8 cellular contexts compared by ENCODE assay signal in the genomic region with DNA sequence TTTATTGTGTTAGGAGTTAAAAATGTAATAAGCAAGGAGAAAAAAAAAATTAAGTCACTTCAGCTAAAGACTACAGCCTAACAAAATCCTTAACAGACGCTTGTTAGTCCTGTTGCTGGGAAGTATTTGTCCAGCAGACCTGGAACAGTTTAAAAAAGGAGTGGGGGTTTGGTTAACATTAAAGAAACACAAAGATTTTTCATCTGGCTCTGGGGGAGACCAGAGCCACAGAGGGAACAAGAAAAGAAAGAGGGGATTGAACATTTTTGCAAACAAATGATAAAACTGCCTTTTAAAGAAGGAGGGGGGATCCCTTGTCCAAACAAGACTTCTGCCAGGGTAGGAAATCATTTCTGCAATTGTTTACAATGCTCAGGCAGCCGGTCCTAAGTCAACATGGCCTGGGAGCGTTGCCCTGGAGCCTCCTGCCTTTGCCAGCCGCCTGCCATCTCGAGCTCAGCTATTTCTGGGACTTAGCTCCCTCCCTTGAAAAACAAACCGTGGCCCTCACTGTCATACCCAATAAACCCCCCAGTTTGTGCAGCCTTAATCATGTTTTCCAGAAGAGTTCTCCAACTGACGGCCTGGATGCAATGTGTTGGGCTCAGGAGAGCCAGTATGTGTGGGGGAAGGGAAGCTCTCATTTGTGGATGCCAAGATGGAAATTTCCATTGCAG.
DNase-seq lines count a peak whose midpoint lies in the region; ATAC-seq and TF ChIP-seq lines count a peak whose summit lies in the region.

No MANE protein-coding gene starts in this region.

- TF ChIP-seq EP300 in ovary (IDR thresholded peaks at IDR 0.05) = no peak

- H3K36me3 Mint-ChIP-seq in activated T-cell treated with anti-CD3 and anti-CD28 coated beads, Interleukin-2, amount 50 U/mL, for 72 hours (ENCODE audit: insufficient read depth in 2 of 2) = peaks cover 0 to 2% of the 10 kb centered on the region in 2 donors

- H3K4me1 ChIP-seq in ovary (ENCODE audit: insufficient read depth) = peaks cover 15% of the 10 kb centered on the region

- no peak overlapping the region for H3K4me3 Mint-ChIP-seq in activated T-cell treated with anti-CD3 and anti-CD28 coated beads, Interleukin-2, amount 50 U/mL, for 72 hours

- 5 to 9% (median 5%) methylated on average over 7 of the region's 7 CpGs for WGBS in ovary, 3 donors

- H3K27ac Mint-ChIP-seq in activated T-cell treated with anti-CD3 and anti-CD28 coated beads, Interleukin-2, amount 50 U/mL, for 72 hours = no peak overlapping the region

- H3K9me3 ChIP-seq in ovary = no peaks in the 10 kb centered on the region

- H3K27me3 ChIP-seq in ovary = no peaks in the 10 kb centered on the region

- H3K4me1 Mint-ChIP-seq in activated T-cell treated with anti-CD3 and anti-CD28 coated beads, Interleukin-2, amount 50 U/mL, for 72 hours (ENCODE audit: low read depth) = no peaks in the 10 kb centered on the region

- intact Hi-C loops in ovary (cut with DNase I) = no loop called here

- DNase-seq in DMS53 (lab: John Stamatoyannopoulos, UW) (peak; percentile 87), NCI-H69 (lab: John Stamatoyannopoulos, UW) (peak; percentile 91), fibroblast of peridontal ligament (ENCODE audit: extremely low read depth) (peak; percentile 22), ovary (peak; percentile 58 to 73 (median 64))
- no peak for DNase-seq in activated T-cell treated with anti-CD3 and anti-CD28 coated beads, Interleukin-2, amount 50 U/mL, for 72 hours
- no peak for DNase-seq in stimulated activated CD8-positive, alpha-beta memory T cell treated with anti-CD3 and anti-CD28 coated beads, Interleukin-4, amount 100 ng/mL, for 48 hours

- no peak for TF ChIP-seq POLR2A in ovary (IDR thresholded peaks at IDR 0.05)

- ATAC-seq in activated T-cell treated with anti-CD3 and anti-CD28 coated beads, Interleukin-2, amount 50 U/mL, for 72 hours (replicated peaks in 1 of 2) = no peak
- no peak for ATAC-seq in GM19324 (IDR thresholded peaks at IDR 0.05; ENCODE audit: low FRiP score, unreplicated experiment)
- ATAC-seq in GM18511 (IDR thresholded peaks at IDR 0.05; ENCODE audit: unreplicated experiment) = no peak

- TF ChIP-seq CTCF in ovary (IDR thresholded peaks at IDR 0.05) = no peak

- peak overlapping the region; percentile 49 to 80 for H3K27ac ChIP-seq in ovary

- peaks cover 3 to 8% of the 10 kb centered on the region in 2 donors for H3K9me3 Mint-ChIP-seq in activated T-cell treated with anti-CD3 and anti-CD28 coated beads, Interleukin-2, amount 50 U/mL, for 72 hours

- H3K36me3 ChIP-seq in ovary = no peaks in the 10 kb centered on the region

- H3K4me3 ChIP-seq in ovary = no peak overlapping the region

- H3K27me3 Mint-ChIP-seq in activated T-cell treated with anti-CD3 and anti-CD28 coated beads, Interleukin-2, amount 50 U/mL, for 72 hours (ENCODE audit: low read depth) = no peaks in the 10 kb centered on the region

Comparison
In these comparisons a context has a peak if more than half of its experiments do, and no peak if none do; other contexts are left out.
1. DNase-seq: peak in DMS53 (single experiment), NCI-H69 (single experiment), fibroblast of peridontal ligament (single experiment) and ovary (5 of 5); none in activated T-cell treated with anti-CD3 and anti-CD28 coated beads, Interleukin-2, amount 50 U/mL, for 72 hours (0 of 2) and stimulated activated CD8-positive, alpha-beta memory T cell treated with anti-CD3 and anti-CD28 coated beads, Interleukin-4, amount 100 ng/mL, for 48 hours (single experiment).